In the genomic region with DNA sequence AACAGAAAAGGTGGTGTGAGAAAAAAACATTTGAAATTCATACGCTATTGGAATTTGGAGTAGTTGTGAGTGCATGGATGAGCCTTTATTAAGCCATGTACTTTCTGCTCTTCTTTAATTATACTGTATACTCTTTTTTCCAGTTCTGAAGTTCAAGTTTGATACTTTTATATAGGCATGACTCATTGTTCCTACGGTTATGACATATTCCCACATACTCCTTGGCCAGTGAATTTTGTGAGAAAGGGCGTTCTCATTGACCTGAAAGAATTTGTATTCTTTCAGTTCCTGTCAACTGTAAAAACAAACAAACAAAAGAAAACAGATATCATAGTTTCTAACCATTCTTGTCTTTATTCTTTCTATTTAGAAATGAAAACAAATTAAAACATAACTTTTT, we compare ENCODE assay signal across 13 cellular contexts.
A peak's percentile ranks its signal among the peaks of the same experiment; 100 is the strongest.
DNase-seq lines count a peak whose midpoint lies in the region; FAIRE-seq and TF ChIP-seq lines count a peak whose summit lies in the region.
"Had no signal": no experiment of that assay in that cellular context is flagged by ENCODE, and none has a peak within 500 bp of the region (broad histone marks: within the 10 kb centered on the region; RNA-seq: fewer than 3 reads in every experiment).

No MANE protein-coding gene starts in this region.

- 69% methylated on average over 2 of the region's 3 CpGs for WGBS in mesenchymal stem cell
- WGBS in ovary, 3 donors = 34 to 42% (median 35%) methylated on average over 3 of the region's 3 CpGs

- H2BK15ac ChIP-seq in mesenchymal stem cell (ENCODE audit: low read depth, poor library complexity, severe bottlenecking) = no peak overlapping the region

- no peak overlapping the region for H3K18ac ChIP-seq in mesenchymal stem cell (ENCODE audit: low read depth in 1 of 2, low read length in 2 of 2)

- H3K4me2 ChIP-seq in mesenchymal stem cell (ENCODE audit: low read length, poor library complexity, severe bottlenecking) = no peak overlapping the region

- H3K27ac ChIP-seq in mesenchymal stem cell (ENCODE audit: low read length, poor library complexity, severe bottlenecking) = no peak overlapping the region
- no peak overlapping the region for H3K27ac ChIP-seq in ovary

- intact Hi-C loops in ovary (cut with DNase I) = no loop called here

- H2AFZ ChIP-seq in mesenchymal stem cell (ENCODE audit: low read depth, low read length) = no peak overlapping the region

- H3K4me1 ChIP-seq in mesenchymal stem cell (ENCODE audit: control insufficient read depth, insufficient read depth, low read depth, low read length) (peaks cover 7% of the 10 kb centered on the region), ovary (ENCODE audit: insufficient read depth) (no peaks in the 10 kb centered on the region)

- H3K9ac ChIP-seq in mesenchymal stem cell (ENCODE audit: low read length) = peak overlapping the region; percentile 67

- H2BK120ac ChIP-seq in mesenchymal stem cell (ENCODE audit: low read depth, low read length) = no peak overlapping the region

- DNase-seq in AG10803 (ENCODE audit: low read depth) (peak; percentile 34), RPMI7951 (ENCODE audit: low read depth) (peak; percentile 71), mesenchymal stem cell (peak; percentile 61), DMS153 (lab: John Stamatoyannopoulos, UW) (no peak), ovary (no peak), SIG-M5 treated with dmso at 0.1 percent for 504 hours (lab: John Stamatoyannopoulos, UW; ENCODE audit: unreplicated experiment) (no peak), NCI-H2081 (lab: John Stamatoyannopoulos, UW) (no peak)
- DNase-seq: activated CD4-positive, alpha-beta memory T cell treated with anti-CD3 and anti-CD28 coated beads for 36 hours; effector memory CD4-positive, alpha-beta T cell; NCI-H2081 treated with DMSO at 0.1 percent for 48 hours; SIG-M5 had no signal

- TF ChIP-seq EP300 in ovary (IDR thresholded peaks at IDR 0.05) = no peak

- H3K4ac ChIP-seq in mesenchymal stem cell (ENCODE audit: low read depth in 1 of 2, low read length in 2 of 2) = no peak overlapping the region

- peak; percentile 4 for FAIRE-seq in endometrium (lab: Jason Lieb, UNC)
- FAIRE-seq: D721Med had no signal

- H4K91ac ChIP-seq in mesenchymal stem cell (ENCODE audit: low read length) = no peak overlapping the region

- no peak overlapping the region for H4K8ac ChIP-seq in mesenchymal stem cell (ENCODE audit: low read length)

- no peak overlapping the region for H2AK5ac ChIP-seq in mesenchymal stem cell (ENCODE audit: low read length, severe bottlenecking)

- H2BK12ac ChIP-seq in mesenchymal stem cell (ENCODE audit: low read length in 2 of 2) = no peak overlapping the region

- H3K9me3 ChIP-seq in mesenchymal stem cell (ENCODE audit: control insufficient read depth, low read length) = no peaks in the 10 kb centered on the region
- H3K9me3 ChIP-seq in ovary = no peaks in the 10 kb centered on the region

- TF ChIP-seq CTCF in AG10803 (conservative IDR thresholded peaks at IDR 0.05; ENCODE audit: low read length) (no peak), ovary (IDR thresholded peaks at IDR 0.05) (no peak)

- no peaks in the 10 kb centered on the region for H3K27me3 ChIP-seq in mesenchymal stem cell (ENCODE audit: control insufficient read depth in 1 of 2, insufficient read depth in 1 of 2, low read length in 2 of 2)
- H3K27me3 ChIP-seq in ovary = no peaks in the 10 kb centered on the region

- H3K36me3 ChIP-seq in mesenchymal stem cell (ENCODE audit: control insufficient read depth in 1 of 2, insufficient read depth in 2 of 2, low read depth in 1 of 2, low read length in 2 of 2) (peaks cover 0 to 20% of the 10 kb centered on the region in 2 experiments), ovary (no peaks in the 10 kb centered on the region)

- no peak overlapping the region for H3K23ac ChIP-seq in mesenchymal stem cell (ENCODE audit: low read length in 2 of 2)

- no peak overlapping the region for H2BK5ac ChIP-seq in mesenchymal stem cell (ENCODE audit: low read depth, low read length, poor library complexity, severe bottlenecking)

- H3K79me1 ChIP-seq in mesenchymal stem cell (replicated peaks; ENCODE audit: low read length, poor library complexity, severe bottlenecking) = peaks cover 5% of the 10 kb centered on the region

- H3K4me3 ChIP-seq in AG10803 (ENCODE audit: low read length) = no peak overlapping the region
- no peak overlapping the region for H3K4me3 ChIP-seq in mesenchymal stem cell (ENCODE audit: insufficient read depth in 1 of 2, low read depth in 1 of 2, low read length in 2 of 2)
- H3K4me3 ChIP-seq in ovary = no peak overlapping the region

- no peak for TF ChIP-seq POLR2A in ovary (IDR thresholded peaks at IDR 0.05)

- no peak overlapping the region for H3K14ac ChIP-seq in mesenchymal stem cell (ENCODE audit: low read length in 2 of 2)

Comparison
In these comparisons a context has a peak if more than half of its experiments do, and no peak if none do; other contexts are left out.
1. DNase-seq: peak in AG10803 (single experiment), RPMI7951 (single experiment) and mesenchymal stem cell (single experiment); none in DMS153 (single experiment), ovary (0 of 5), SIG-M5 treated with dmso at 0.1 percent for 504 hours (single experiment) and NCI-H2081 (0 of 2).